Comparison of ENCODE assay signal across 8 cellular contexts in genomic region chr2:141554810-141555209, GRCh38.
DNase-seq lines count a peak whose midpoint lies in the region; ATAC-seq and TF ChIP-seq lines count a peak whose summit lies in the region.

No MANE protein-coding gene starts in this region.

- H3K36me3 Mint-ChIP-seq in WTC11: no peaks in the 10 kb centered on the region
- H3K36me3 Mint-ChIP-seq in activated CD4-positive, alpha-beta T cell treated with anti-CD3 and anti-CD28 coated beads, Interleukin-2, amount 10 ng/mL, durations not matched to agents 24 days and 14 days (ENCODE audit: low read depth): no peaks in the 10 kb centered on the region

- no peaks in the 10 kb centered on the region for H4K20me1 ChIP-seq in Loucy (ENCODE audit: insufficient read depth, low read length, poor library complexity, severe bottlenecking)

- no peak overlapping the region for H3K4me3 Mint-ChIP-seq in WTC11
- no peak overlapping the region for H3K4me3 Mint-ChIP-seq in activated CD4-positive, alpha-beta T cell treated with anti-CD3 and anti-CD28 coated beads, Interleukin-2, amount 10 ng/mL, durations not matched to agents 24 days and 14 days

- DNase-seq in GM12865 (ENCODE audit: low read depth) (peak; percentile 51), H4 (ENCODE audit: low spot score) (peak; percentile 25), WTC11 (ENCODE audit: low spot score) (no peak), inferior parietal cortex (ENCODE audit: extremely low spot score) (peak; percentile 72), ascending aorta (ENCODE audit: low spot score in 2 of 2) (no peak), HK-2 (ENCODE audit: unreplicated experiment) (no peak)
- DNase-seq in activated CD4-positive, alpha-beta T cell treated with anti-CD3 and anti-CD28 coated beads, Interleukin-2, amount 10 ng/mL, durations not matched to agents 24 days and 14 days: no peak

- CTCF ChIA-PET in WTC11 (lab: Charles Lee): interaction anchor here (0.9 to 1.2 kb wide), 6 partner anchors 10 to 586 kb away, joined by 3 to 5 read pairs (median 4); no protein-coding TSS in a partner anchor

- H3K27me3 ChIP-seq in Loucy (ENCODE audit: insufficient read depth, low read length, poor library complexity, severe bottlenecking) (no peaks in the 10 kb centered on the region), ascending aorta (no peaks in the 10 kb centered on the region)

- H3K4me1 ChIP-seq in Loucy (ENCODE audit: insufficient read depth, low read length, poor library complexity, severe bottlenecking) (no peaks in the 10 kb centered on the region), ascending aorta (no peaks in the 10 kb centered on the region)

- POLR2A ChIA-PET in WTC11 (lab: Charles Lee): no interaction called here

- TF ChIP-seq CTCF in GM12865 (IDR thresholded peaks at IDR 0.05; ENCODE audit: insufficient read depth, low read depth, low read length, missing control alignments): peak; percentile 68
- TF ChIP-seq CTCF in Loucy (conservative IDR thresholded peaks at IDR 0.05; ENCODE audit: low read length): peak; percentile 70
- no peak for TF ChIP-seq CTCF in WTC11 (IDR thresholded peaks at IDR 0.05)
- TF ChIP-seq CTCF in ascending aorta (IDR thresholded peaks at IDR 0.05): no peak

- H3K9me2 ChIP-seq in Loucy (replicated peaks; ENCODE audit: low read depth, low read length): no peaks in the 10 kb centered on the region

- no peaks in the 10 kb centered on the region for H3F3A ChIP-seq in Loucy (ENCODE audit: low read depth)

- no peak overlapping the region for H3K9ac ChIP-seq in Loucy (ENCODE audit: low read depth, low read length, poor library complexity, severe bottlenecking)

- no peak overlapping the region for H3K4me3 ChIP-seq in GM12865 (ENCODE audit: low read depth, low read length)
- H3K4me3 ChIP-seq in Loucy (ENCODE audit: low read length, poor library complexity, severe bottlenecking): no peak overlapping the region
- H3K4me3 ChIP-seq in ascending aorta: no peak overlapping the region

- no peaks in the 10 kb centered on the region for H3K36me3 ChIP-seq in Loucy (ENCODE audit: insufficient read depth, low read length)
- H3K36me3 ChIP-seq in ascending aorta: no peaks in the 10 kb centered on the region

- H3K27ac ChIP-seq in ascending aorta: no peak overlapping the region

- no peak overlapping the region for H2AFZ ChIP-seq in Loucy (ENCODE audit: low read length)

- intact Hi-C loops in ascending aorta (cut with DNase I): no loop called here
- intact Hi-C loops in activated CD4-positive, alpha-beta T cell treated with anti-CD3 and anti-CD28 coated beads, Interleukin-2, amount 10 ng/mL, durations not matched to agents 24 days and 14 days (cut with micrococcal nuclease): no loop called here

- H3K9me3 ChIP-seq in Loucy (ENCODE audit: insufficient read depth, low read depth, low read length) (no peaks in the 10 kb centered on the region), ascending aorta (no peaks in the 10 kb centered on the region)

- no peaks in the 10 kb centered on the region for H3K79me2 ChIP-seq in Loucy (ENCODE audit: insufficient read depth, low read length)

- no peak overlapping the region for H3K4me2 ChIP-seq in Loucy (ENCODE audit: low read depth, low read length, poor library complexity, severe bottlenecking)

- peak; percentile 99 for ATAC-seq in WTC11

- H3K27me3 Mint-ChIP-seq in WTC11 (ENCODE audit: low read depth): no peaks in the 10 kb centered on the region
- H3K27me3 Mint-ChIP-seq in activated CD4-positive, alpha-beta T cell treated with anti-CD3 and anti-CD28 coated beads, Interleukin-2, amount 10 ng/mL, durations not matched to agents 24 days and 14 days: no peaks in the 10 kb centered on the region

- H3K9me3 Mint-ChIP-seq in WTC11: no peaks in the 10 kb centered on the region
- no peaks in the 10 kb centered on the region for H3K9me3 Mint-ChIP-seq in activated CD4-positive, alpha-beta T cell treated with anti-CD3 and anti-CD28 coated beads, Interleukin-2, amount 10 ng/mL, durations not matched to agents 24 days and 14 days

- H3K27ac Mint-ChIP-seq in WTC11: peak overlapping the region; percentile 9; the same call in 1 of the 2 replicates
- H3K27ac Mint-ChIP-seq in activated CD4-positive, alpha-beta T cell treated with anti-CD3 and anti-CD28 coated beads, Interleukin-2, amount 10 ng/mL, durations not matched to agents 24 days and 14 days: no peak overlapping the region

- peaks cover 14% of the 10 kb centered on the region for H3K4me1 Mint-ChIP-seq in WTC11
- H3K4me1 Mint-ChIP-seq in activated CD4-positive, alpha-beta T cell treated with anti-CD3 and anti-CD28 coated beads, Interleukin-2, amount 10 ng/mL, durations not matched to agents 24 days and 14 days: no peaks in the 10 kb centered on the region

TF ChIP-seq in WTC11, 78 proteins besides CTCF, POLR2A, EP300 and RAD21:
- TF ChIP-seq ATF2 (CRISPR knock-in tag; IDR thresholded peaks at IDR 0.05; ENCODE audit: borderline replicate concordance, low read depth): no peak

Comparison
In these comparisons a context has a peak if more than half of its experiments do, and no peak if none do; other contexts are left out.
1. DNase-seq: peak in GM12865 (single experiment), H4 (single experiment) and inferior parietal cortex (single experiment); none in WTC11 (single experiment), ascending aorta (0 of 2), HK-2 (single experiment) and activated CD4-positive, alpha-beta T cell treated with anti-CD3 and anti-CD28 coated beads, Interleukin-2, amount 10 ng/mL, durations not matched to agents 24 days and 14 days (single experiment).
2. CTCF ChIP-seq: peak in GM12865 (single experiment) and Loucy (single experiment); none in WTC11 (single experiment) and ascending aorta (0 of 3).